Comparison of ENCODE assay signal across 20 cellular contexts in genomic region chr5:177043114-177043513, GRCh38. TPM values are rescaled to one million over a fixed set of nuclear protein-coding genes. Genes with fewer than 3 reads are reported as not detected.
DNase-seq lines count a peak whose midpoint lies in the region; ATAC-seq and TF ChIP-seq lines count a peak whose summit lies in the region.
"Had no signal": no experiment of that assay in that cellular context is flagged by ENCODE, and none has a peak within 500 bp of the region (broad histone marks: within the 10 kb centered on the region; RNA-seq: fewer than 3 reads in every experiment).

No MANE protein-coding gene starts in this region.

- no peaks in the 10 kb centered on the region for H3K9me3 ChIP-seq in T-helper 17 cell (ENCODE audit: control insufficient read depth, low read length, poor library complexity, severe bottlenecking)
- no peaks in the 10 kb centered on the region for H3K9me3 ChIP-seq in upper lobe of right lung
- H3K9me3 ChIP-seq: BE2C, BLaER1 had no signal

- no peaks in the 10 kb centered on the region for H3K27me3 ChIP-seq in upper lobe of right lung
- H3K27me3 ChIP-seq: BE2C, BLaER1 had no signal

- TF ChIP-seq CTCF in upper lobe of right lung (IDR thresholded peaks at IDR 0.05), result no peak

- peaks cover 4% of the 10 kb centered on the region for H3K4me1 Mint-ChIP-seq in T-helper 17 cell
- H3K4me1 Mint-ChIP-seq: CD14-positive monocyte; CD8-positive, alpha-beta memory T cell had no signal

- intact Hi-C loops in posterior vena cava (cut with DNase I) (no loop called here), upper lobe of right lung (cut with DNase I) (no loop called here)

- no peak overlapping the region for H3K4me3 ChIP-seq in upper lobe of right lung
- H3K4me3 ChIP-seq: BLaER1 had no signal

- peak overlapping the region; percentile 19 for H3K27ac Mint-ChIP-seq in T-helper 17 cell
- H3K27ac Mint-ChIP-seq: CD4-positive, alpha-beta memory T cell had no signal

- H3K4me1 ChIP-seq in upper lobe of right lung, result no peaks in the 10 kb centered on the region
- H3K4me1 ChIP-seq: BE2C had no signal

- ATAC-seq in T-helper 17 cell, result no peak
- ATAC-seq in upper lobe of right lung, result no peak
- no peak for ATAC-seq in HG02938 (IDR thresholded peaks at IDR 0.05; ENCODE audit: unreplicated experiment)
- ATAC-seq in HG02884 (IDR thresholded peaks at IDR 0.05; ENCODE audit: unreplicated experiment), result no peak

- peaks cover 40% of the 10 kb centered on the region for H3K36me3 ChIP-seq in upper lobe of right lung

- DNase-seq in T-helper 17 cell (no peak), posterior vena cava (ENCODE audit: low spot score) (peak; percentile 44), upper lobe of right lung (no peak), DMS53 (lab: John Stamatoyannopoulos, UW) (no peak)
- DNase-seq: 8988T; ACHN; BE2C; C1 segment of cervical spinal cord; CD4-positive, alpha-beta memory T cell; CD4-positive, CD25-positive, alpha-beta regulatory T cell; CD8-positive, alpha-beta memory T cell; COR-L47; DMS 273 treated with DMSO at 0.1 percent for 48 hours; DMS153; DMS79 treated with DMSO at 0.1 percent for 48 hours; GF-D8 had no signal

- no peak overlapping the region for H3K4me3 Mint-ChIP-seq in T-helper 17 cell
- H3K4me3 Mint-ChIP-seq: CD14-positive monocyte; CD4-positive, alpha-beta memory T cell; CD4-positive, CD25-positive, alpha-beta regulatory T cell; CD8-positive, alpha-beta memory T cell had no signal

- peak overlapping the region; percentile 11 for H3K27ac ChIP-seq in upper lobe of right lung
- H3K27ac ChIP-seq: BLaER1 had no signal

- peaks cover 12% of the 10 kb centered on the region for H3K36me3 Mint-ChIP-seq in T-helper 17 cell (ENCODE audit: low read depth)

- no peaks in the 10 kb centered on the region for H3K27me3 Mint-ChIP-seq in T-helper 17 cell
- H3K27me3 Mint-ChIP-seq: CD4-positive, alpha-beta memory T cell; CD4-positive, CD25-positive, alpha-beta regulatory T cell; CD8-positive, alpha-beta memory T cell had no signal

RNA-seq across cellular contexts. Expression of gene ZNF346, which starts 20.6 kb away (rescaled TPM):
- total RNA-seq in T-helper 17 cell (10 to 100 TPM; 14.9 to 18.4 TPM), posterior vena cava (10 to 100 TPM; 11.6 to 12.5 TPM), upper lobe of right lung (12.9 TPM)

RNA-seq across cellular contexts. Expression of gene UIMC1, which starts 36.5 kb away (rescaled TPM):
- total RNA-seq in T-helper 17 cell, result 10 to 100 TPM; 57.6 to 65.3 TPM
- total RNA-seq in posterior vena cava, result 10 to 100 TPM; 33.1 to 41.4 TPM
- total RNA-seq in upper lobe of right lung, result 35.4 TPM

RNA-seq across cellular contexts. Expression of gene FGFR4, which starts 43.6 kb away (rescaled TPM):
- 1 to 10 TPM; 1.4 to 3.8 TPM for total RNA-seq in T-helper 17 cell
- 1 to 10 TPM; 1.0 to 1.5 TPM for total RNA-seq in posterior vena cava
- 109 TPM for total RNA-seq in upper lobe of right lung

Comparison
In these comparisons a context has a peak if more than half of its experiments do, and no peak if none do; other contexts are left out.
1. RNA of gene FGFR4, which starts 43.6 kb away (total RNA-seq): 109 TPM in upper lobe of right lung (single experiment); 1.4 to 3.8 TPM in T-helper 17 cell and 1.0 to 1.5 TPM in posterior vena cava; every median in the first group is over 10 times any median in the second.